In the genomic region with DNA sequence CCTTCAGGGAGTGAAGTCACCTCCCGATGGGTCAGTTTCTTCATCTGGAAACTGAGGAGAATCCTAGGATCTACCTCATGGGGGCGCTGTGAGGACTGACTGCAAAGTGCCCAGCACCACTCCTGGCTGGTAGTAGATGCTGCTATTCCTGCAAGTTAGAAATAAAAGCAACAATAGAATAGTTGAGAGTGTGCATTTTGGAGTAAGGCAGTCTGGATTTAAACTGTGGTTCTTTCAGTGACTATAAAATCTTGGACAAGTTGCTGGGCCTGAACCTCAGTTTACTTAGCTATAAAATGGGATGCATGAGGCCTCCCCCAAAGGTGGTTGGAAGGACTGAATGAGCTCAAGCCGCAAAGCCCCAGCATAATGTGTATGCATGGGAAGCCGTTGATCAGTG, we compare ENCODE assay signal across 9 cellular contexts.
A peak's percentile ranks its signal among the peaks of the same experiment; 100 is the strongest.
DNase-seq lines count a peak whose midpoint lies in the region; ATAC-seq and TF ChIP-seq lines count a peak whose summit lies in the region.
"Had no signal": no experiment of that assay in that cellular context is flagged by ENCODE, and none has a peak within 500 bp of the region (broad histone marks: within the 10 kb centered on the region; RNA-seq: fewer than 3 reads in every experiment).

No MANE protein-coding gene starts in this region.

- no peaks in the 10 kb centered on the region for H3K27me3 ChIP-seq in left ventricle myocardium inferior (ENCODE audit: low read depth)
- peaks cover 0 to 30% (median 0%) of the 10 kb centered on the region in 7 donors for H3K27me3 ChIP-seq in heart right ventricle
- no peaks in the 10 kb centered on the region for H3K27me3 ChIP-seq in foreskin keratinocyte
- no peaks in the 10 kb centered on the region for H3K27me3 ChIP-seq in upper lobe of right lung
- H3K27me3 ChIP-seq in esophagus squamous epithelium: no peaks in the 10 kb centered on the region

- TF ChIP-seq POLR2A in esophagus squamous epithelium (IDR thresholded peaks at IDR 0.05): no peak

- H3K4me3 ChIP-seq in left ventricle myocardium inferior (no peak overlapping the region), heart right ventricle (no peak overlapping the region), upper lobe of right lung (no peak overlapping the region), esophagus squamous epithelium (no peak overlapping the region)

- WGBS in heart right ventricle, 2 donors: 74 to 79% methylated on average over 4 of the region's 4 CpGs
- 81 to 89% methylated on average over 3 to 4 of the region's 4 CpGs for WGBS in esophagus squamous epithelium, 2 donors

- TF ChIP-seq CTCF in left ventricle myocardium inferior (IDR thresholded peaks at IDR 0.05; ENCODE audit: borderline replicate concordance) (peak; percentile 31), heart right ventricle (IDR thresholded peaks at IDR 0.05) (peak in 4 of 9 donors; percentile 8 to 39 (median 11)), foreskin keratinocyte (conservative IDR thresholded peaks at IDR 0.05) (peak; percentile 55), upper lobe of right lung (IDR thresholded peaks at IDR 0.05) (peak; percentile 41), esophagus squamous epithelium (IDR thresholded peaks at IDR 0.05) (peak in 3 of 6 experiments; percentile 13 to 48 (median 26))

- H3K4me1 ChIP-seq in left ventricle myocardium inferior: peaks cover 7% of the 10 kb centered on the region
- peaks cover 0 to 5% (median 0%) of the 10 kb centered on the region in 9 donors for H3K4me1 ChIP-seq in heart right ventricle
- no peaks in the 10 kb centered on the region for H3K4me1 ChIP-seq in foreskin keratinocyte
- no peaks in the 10 kb centered on the region for H3K4me1 ChIP-seq in upper lobe of right lung
- H3K4me1 ChIP-seq in esophagus squamous epithelium: no peaks in the 10 kb centered on the region

- intact Hi-C loops in left ventricle myocardium inferior (cut with micrococcal nuclease): loop anchor here (10.0 kb wide), 1 partner anchor 130 kb away; no protein-coding TSS in a partner anchor
- intact Hi-C loops in heart right ventricle (cut with DNase I): no loop called here
- intact Hi-C loops in activated CD4-positive, alpha-beta T cell treated with anti-CD3 and anti-CD28 coated beads, Interleukin-2, amount 10 ng/mL, durations not matched to agents 24 days and 14 days (cut with micrococcal nuclease): loop anchor here (5.0 kb wide), 1 partner anchor 37 kb away; no protein-coding TSS in a partner anchor
- intact Hi-C loops in upper lobe of right lung (cut with DNase I): no loop called here
- intact Hi-C loops in esophagus squamous epithelium (cut with DNase I): no loop called here

- H3K36me3 ChIP-seq in left ventricle myocardium inferior (no peaks in the 10 kb centered on the region), heart right ventricle (no peaks in the 10 kb centered on the region), upper lobe of right lung (no peaks in the 10 kb centered on the region), esophagus squamous epithelium (no peaks in the 10 kb centered on the region)

- no peaks in the 10 kb centered on the region for H3K27me3 Mint-ChIP-seq in activated CD4-positive, alpha-beta T cell treated with anti-CD3 and anti-CD28 coated beads, Interleukin-2, amount 10 ng/mL, durations not matched to agents 24 days and 14 days

- H3K4me3 Mint-ChIP-seq in activated CD4-positive, alpha-beta T cell treated with anti-CD3 and anti-CD28 coated beads, Interleukin-2, amount 10 ng/mL, durations not matched to agents 24 days and 14 days: no peak overlapping the region
- H3K4me3 Mint-ChIP-seq: dendritic cell treated with granulocyte-macrophage colony-stimulating factor and Interleukin-4, amounts not matched to agents 40 ng/mL and 50 ng/mL, for 4 days had no signal

- H3K27ac ChIP-seq in left ventricle myocardium inferior (replicated peaks) (peak overlapping the region; percentile 77), heart right ventricle (peak overlapping the region in 3 of 10 donors; percentile 47 to 60 (median 50)), foreskin keratinocyte (no peak overlapping the region), upper lobe of right lung (no peak overlapping the region), esophagus squamous epithelium (no peak overlapping the region)

- DNase-seq in left ventricle myocardium inferior (no peak), heart right ventricle (no peak), foreskin keratinocyte (no peak), upper lobe of right lung (no peak), esophagus squamous epithelium (lab: John Stamatoyannopoulos, UW) (no peak), putamen (ENCODE audit: low spot score) (no peak)
- DNase-seq in activated CD4-positive, alpha-beta T cell treated with anti-CD3 and anti-CD28 coated beads, Interleukin-2, amount 10 ng/mL, durations not matched to agents 24 days and 14 days: peak; percentile 79

- H3K9me3 Mint-ChIP-seq in activated CD4-positive, alpha-beta T cell treated with anti-CD3 and anti-CD28 coated beads, Interleukin-2, amount 10 ng/mL, durations not matched to agents 24 days and 14 days: no peaks in the 10 kb centered on the region
- H3K9me3 Mint-ChIP-seq: dendritic cell treated with granulocyte-macrophage colony-stimulating factor and Interleukin-4, amounts not matched to agents 40 ng/mL and 50 ng/mL, for 4 days had no signal

- ATAC-seq in heart right ventricle (no peak), foreskin keratinocyte (no peak), upper lobe of right lung (peak; percentile 90), GM18519 (IDR thresholded peaks at IDR 0.05; ENCODE audit: low FRiP score, unreplicated experiment) (no peak)

- H3K27ac Mint-ChIP-seq in activated CD4-positive, alpha-beta T cell treated with anti-CD3 and anti-CD28 coated beads, Interleukin-2, amount 10 ng/mL, durations not matched to agents 24 days and 14 days: no peak overlapping the region
- H3K27ac Mint-ChIP-seq: dendritic cell treated with granulocyte-macrophage colony-stimulating factor and Interleukin-4, amounts not matched to agents 40 ng/mL and 50 ng/mL, for 4 days had no signal

- H3K9me3 ChIP-seq in left ventricle myocardium inferior (replicated peaks) (peaks cover 5% of the 10 kb centered on the region), heart right ventricle (peaks cover 0 to 10% (median 0%) of the 10 kb centered on the region in 11 donors), upper lobe of right lung (no peaks in the 10 kb centered on the region), esophagus squamous epithelium (no peaks in the 10 kb centered on the region)

- H3K4me1 Mint-ChIP-seq in activated CD4-positive, alpha-beta T cell treated with anti-CD3 and anti-CD28 coated beads, Interleukin-2, amount 10 ng/mL, durations not matched to agents 24 days and 14 days: peaks cover 3% of the 10 kb centered on the region

- no peaks in the 10 kb centered on the region for H3K36me3 Mint-ChIP-seq in activated CD4-positive, alpha-beta T cell treated with anti-CD3 and anti-CD28 coated beads, Interleukin-2, amount 10 ng/mL, durations not matched to agents 24 days and 14 days (ENCODE audit: low read depth)

Comparison
In these comparisons a context has a peak if more than half of its experiments do, and no peak if none do; other contexts are left out.
1. intact Hi-C loops: an anchor here in left ventricle myocardium inferior (10.0 kb wide) and activated CD4-positive, alpha-beta T cell treated with anti-CD3 and anti-CD28 coated beads, Interleukin-2, amount 10 ng/mL, durations not matched to agents 24 days and 14 days (5.0 kb wide); none called in heart right ventricle, upper lobe of right lung and esophagus squamous epithelium.